27 cellular contexts compared by ENCODE assay signal in genomic region chr17:33522623-33523022, GRCh38.
DNase-seq lines count a peak whose midpoint lies in the region; ATAC-seq, FAIRE-seq and TF ChIP-seq lines count a peak whose summit lies in the region.
"Had no signal": no experiment of that assay in that cellular context is flagged by ENCODE, and none has a peak within 500 bp of the region (broad histone marks: within the 10 kb centered on the region; RNA-seq: fewer than 3 reads in every experiment).

No MANE protein-coding gene starts in this region.

- H3K79me2 ChIP-seq in H1 (ENCODE audit: control insufficient read depth in 1 of 2, insufficient read depth in 2 of 2, low read length in 2 of 2) = no peaks in the 10 kb centered on the region

- TF ChIP-seq POLR2A in H1 (IDR thresholded peaks at IDR 0.05; ENCODE audit: control extremely low read depth in 1 of 2, low read depth in 2 of 2, low read length in 2 of 2) (no peak), testis (IDR thresholded peaks at IDR 0.05) (no peak)

- 75% methylated on average over 8 of the region's 8 CpGs; no CpG with 5 or more reads in 1 of the 2 experiments for WGBS in H1 (ENCODE audit: extremely low coverage in 1 of 2, insufficient coverage in 1 of 2, insufficient read length in 1 of 2, insufficient replicate concordance in 2 of 2, low coverage in 1 of 2, low lambda C conversion rate in 2 of 2, missing lambda C conversion rate in 1 of 2), 2 experiments
- WGBS in testis, 2 donors = 82 to 91% methylated on average over 8 of the region's 8 CpGs

- no peak overlapping the region for H3K4me2 ChIP-seq in H1 (ENCODE audit: insufficient read depth in 1 of 2, low read depth in 2 of 2, low read length in 2 of 2)
- H3K4me2 ChIP-seq: KMS-11 had no signal

- H2AFZ ChIP-seq in H1 (ENCODE audit: low read length) = no peak overlapping the region; the same call in 1 of the 2 replicates

- H3K23me2 ChIP-seq in H1 (ENCODE audit: low read depth, low read length) = no peaks in the 10 kb centered on the region

- FAIRE-seq in H1 (lab: Jason Lieb, UNC) = no peak
- FAIRE-seq: GM12878, GM19239, small intestine had no signal

- H3K4me1 Mint-ChIP-seq in nephron progenitor cell = peaks cover 11% of the 10 kb centered on the region
- no peaks in the 10 kb centered on the region for H3K4me1 Mint-ChIP-seq in immature natural killer cell
- H3K4me1 Mint-ChIP-seq: activated naive CD4-positive, alpha-beta T cell treated with anti-CD3 and anti-CD28 coated beads, Interleukin-2, amount 50 U/mL, for 24 hours; activated T-helper 17 cell treated with anti-CD3 and anti-CD28 coated beads, Interleukin-2, amount 50 U/mL, for 72 hours; natural killer cell had no signal

- H3K36me3 ChIP-seq in H1 (ENCODE audit: control insufficient read depth in 2 of 4, insufficient read depth in 4 of 4, low read length in 3 of 4) (no peaks in the 10 kb centered on the region), testis (ENCODE audit: low read depth, missing control alignments) (no peaks in the 10 kb centered on the region)

- no peak for DNase-seq in GM12864 (ENCODE audit: low read depth)
- peak; percentile 6 for DNase-seq in HEK293T (ENCODE audit: extremely low spot score)
- peak in 1 of 2 experiments; percentile 58 for DNase-seq in H1 (ENCODE audit: low read depth in 1 of 2, low spot score in 2 of 2)
- no peak for DNase-seq in nephron progenitor cell
- no peak for DNase-seq in ACHN
- no peak for DNase-seq in testis
- DNase-seq in immature natural killer cell = no peak
- DNase-seq: activated CD4-positive, alpha-beta T cell treated with anti-CD3 and anti-CD28 coated beads for 4 hours; activated CD8-positive, alpha-beta T cell treated with anti-CD3 and anti-CD28 coated beads, Interleukin-2, amount 10 ng/mL, durations not matched to agents 7 days and 5 days; GOT3; mucosa of descending colon; natural killer cell; NCI-H2029; NCI-H524 treated with DMSO at 0.1 percent for 48 hours; small intestine; stimulated activated naive CD8-positive, alpha-beta T cell treated with anti-CD3 and anti-CD28 coated beads, Interleukin-15, Interleukin-2, amounts not matched to agents 100 U/mL and 50 U/mL, for 24 hours had no signal

- no peak overlapping the region for H2BK120ac ChIP-seq in H1 (replicated peaks; ENCODE audit: low read depth, low read length)

- no peak overlapping the region for H3K4ac ChIP-seq in H1 (replicated peaks; ENCODE audit: insufficient read length, low read depth, low read length)

- CTCF ChIA-PET in HEK293T (lab: Yijun Ruan, JAX) (interaction anchor here (0.5 to 0.7 kb wide), 2 partner anchors 46 to 412 kb away, joined by 3 read pairs; no protein-coding TSS in a partner anchor), H1 (lab: Charles Lee; ENCODE audit: partially characterized antibody) (interaction anchor here (0.7 to 7.8 kb wide), 39 partner anchors 10 to 585 kb away, joined by 3 to 74 read pairs (median 4); no protein-coding TSS in a partner anchor)

- TF ChIP-seq RAD21 in H1 (IDR thresholded peaks at IDR 0.05 in 1 of 2, conservative IDR thresholded peaks at IDR 0.05 in 1 of 2; ENCODE audit: low read depth in 2 of 2, low read length in 2 of 2) = peak; percentile 62

- no peak for TF ChIP-seq EP300 in H1 (IDR thresholded peaks at IDR 0.05; ENCODE audit: borderline replicate concordance in 1 of 2, low read depth in 2 of 2, low read length in 2 of 2)

- H2AK5ac ChIP-seq in H1 (ENCODE audit: low read depth, low read length) = no peak overlapping the region

- H4K5ac ChIP-seq in H1 (ENCODE audit: insufficient read length, low read depth, low read length) = no peak overlapping the region

- H3K9ac ChIP-seq in H1 (replicated peaks in 1 of 4; ENCODE audit: extremely low read depth in 1 of 4, low read depth in 3 of 4, low read length in 3 of 4) = no peak overlapping the region
- H3K9ac ChIP-seq: KMS-11 had no signal

- ATAC-seq in HG03139 (IDR thresholded peaks at IDR 0.05; ENCODE audit: unreplicated experiment) = no peak
- ATAC-seq: activated CD8-positive, alpha-beta T cell treated with anti-CD3 and anti-CD28 coated beads, Interleukin-2, amount 10 ng/mL, durations not matched to agents 7 days and 5 days; activated T-helper 17 cell treated with anti-CD3 and anti-CD28 coated beads, Interleukin-2, amount 50 U/mL, for 72 hours; GM12878; natural killer cell; Right ventricle myocardium inferior; stimulated activated naive CD8-positive, alpha-beta T cell treated with anti-CD3 and anti-CD28 coated beads, Interleukin-15, Interleukin-2, amounts not matched to agents 100 U/mL and 50 U/mL, for 24 hours had no signal

- H3K9me3 ChIP-seq in H1 (ENCODE audit: insufficient read depth in 2 of 2, low read depth in 1 of 2, low read length in 1 of 2) = peaks cover 3 to 6% of the 10 kb centered on the region in 2 experiments; a peak in 2 of 4 replicates
- no peaks in the 10 kb centered on the region for H3K9me3 ChIP-seq in testis
- H3K9me3 ChIP-seq: mucosa of descending colon had no signal

- H3K27ac Mint-ChIP-seq in nephron progenitor cell (no peak overlapping the region), immature natural killer cell (no peak overlapping the region)
- H3K27ac Mint-ChIP-seq: activated CD8-positive, alpha-beta T cell treated with anti-CD3 and anti-CD28 coated beads, Interleukin-2, amount 10 ng/mL, durations not matched to agents 7 days and 5 days; activated naive CD4-positive, alpha-beta T cell treated with anti-CD3 and anti-CD28 coated beads, Interleukin-2, amount 50 U/mL, for 24 hours; activated T-helper 17 cell treated with anti-CD3 and anti-CD28 coated beads, Interleukin-2, amount 50 U/mL, for 72 hours; CD14-positive monocyte; natural killer cell; T-helper 2 cell treated with Interferon-gamma antibody and Interleukin-4, amounts not matched to agents 5 μg/mL and 100 μg/mL, for 36 hours had no signal

- no peak overlapping the region for H2BK15ac ChIP-seq in H1 (ENCODE audit: low read length)

- no peak overlapping the region for H3K18ac ChIP-seq in H1 (ENCODE audit: extremely low read depth, low read length)

- peaks cover 9% of the 10 kb centered on the region for H3K9me3 Mint-ChIP-seq in nephron progenitor cell
- H3K9me3 Mint-ChIP-seq in immature natural killer cell = peaks cover 0 to 8% (median 4%) of the 10 kb centered on the region in 6 donors
- H3K9me3 Mint-ChIP-seq: activated naive CD4-positive, alpha-beta T cell treated with anti-CD3 and anti-CD28 coated beads, Interleukin-2, amount 50 U/mL, for 24 hours; activated T-helper 17 cell treated with anti-CD3 and anti-CD28 coated beads, Interleukin-2, amount 50 U/mL, for 72 hours; natural killer cell had no signal

- in situ Hi-C loops in ACHN (cut with HindIII; ENCODE audit: low pct_ligation_motif_present, low pct_unique_long_range_greater_than_20kb, low sequenced_read_pairs) = no loop called here

- intact Hi-C loops in testis (cut with DNase I; ENCODE audit: low total_unique reads) = no loop called here

- H3K4me3 Mint-ChIP-seq in nephron progenitor cell (no peak overlapping the region), immature natural killer cell (no peak overlapping the region)
- H3K4me3 Mint-ChIP-seq: activated CD8-positive, alpha-beta T cell treated with anti-CD3 and anti-CD28 coated beads, Interleukin-2, amount 10 ng/mL, durations not matched to agents 7 days and 5 days; activated naive CD4-positive, alpha-beta T cell treated with anti-CD3 and anti-CD28 coated beads, Interleukin-2, amount 50 U/mL, for 24 hours; activated T-helper 17 cell treated with anti-CD3 and anti-CD28 coated beads, Interleukin-2, amount 50 U/mL, for 72 hours; CD14-positive monocyte; natural killer cell; T-helper 2 cell treated with Interferon-gamma antibody and Interleukin-4, amounts not matched to agents 5 μg/mL and 100 μg/mL, for 36 hours had no signal

- no peak overlapping the region for H4K8ac ChIP-seq in H1 (ENCODE audit: extremely low read depth, insufficient read depth, low read length)

- H4K20me1 ChIP-seq in H1 (replicated peaks in 1 of 2; ENCODE audit: control insufficient read depth in 1 of 2, insufficient read depth in 2 of 2, low read length in 2 of 2) = no peaks in the 10 kb centered on the region

- H3K56ac ChIP-seq in H1 (replicated peaks; ENCODE audit: insufficient read length, low read depth, low read length) = no peak overlapping the region

- no peak overlapping the region for H4K91ac ChIP-seq in H1 (replicated peaks; ENCODE audit: insufficient read length, low read length)

- H2BK12ac ChIP-seq in H1 (ENCODE audit: low read depth, low read length) = no peak overlapping the region

- no peak overlapping the region for H3K14ac ChIP-seq in H1 (ENCODE audit: insufficient read length)

- H3K27me3 Mint-ChIP-seq in nephron progenitor cell (ENCODE audit: low read depth, poor library complexity) (peaks cover 29% of the 10 kb centered on the region), immature natural killer cell (ENCODE audit: low read depth in 3 of 3) (peaks cover 1 to 13% (median 12%) of the 10 kb centered on the region in 3 donors)

- H3K23ac ChIP-seq in H1 (ENCODE audit: insufficient read length) = no peak overlapping the region

- no peak overlapping the region for H2BK20ac ChIP-seq in H1 (ENCODE audit: low read length)

- POLR2A ChIA-PET in HEK293T (lab: Yijun Ruan, JAX) = no interaction called here
- POLR2A ChIA-PET in H1 (lab: Charles Lee; ENCODE audit: partially characterized antibody) = no interaction called here

- TF ChIP-seq CTCF in GM12864 (IDR thresholded peaks at IDR 0.05; ENCODE audit: low read depth, low read length, missing control alignments) (peak; percentile 6), H1 (IDR thresholded peaks at IDR 0.05; ENCODE audit: control extremely low read depth in 1 of 3, insufficient read depth in 1 of 3, low read depth in 1 of 3, low read length in 3 of 3) (peak; percentile 58 to 81 (median 68)), nephron progenitor cell (IDR thresholded peaks at IDR 0.05) (peak; percentile 6), testis (IDR thresholded peaks at IDR 0.05) (peak in 1 of 3 experiments; percentile 13)

- no peaks in the 10 kb centered on the region for H3K36me3 Mint-ChIP-seq in nephron progenitor cell (ENCODE audit: low read depth)
- H3K36me3 Mint-ChIP-seq in immature natural killer cell = no peaks in the 10 kb centered on the region
- H3K36me3 Mint-ChIP-seq: activated naive CD4-positive, alpha-beta T cell treated with anti-CD3 and anti-CD28 coated beads, Interleukin-2, amount 50 U/mL, for 24 hours; CD14-positive monocyte; natural killer cell had no signal

- H3K27ac ChIP-seq in H1 (ENCODE audit: low read depth, low read length) (no peak overlapping the region), testis (no peak overlapping the region)
- H3K27ac ChIP-seq: epithelial cell of prostate, KMS-11 had no signal

- H3K4me3 ChIP-seq in GM12864 (ENCODE audit: low read depth, low read length) (no peak overlapping the region), H1 (ENCODE audit: extremely low read depth in 1 of 4, insufficient read depth in 2 of 4, low read depth in 3 of 4, low read length in 4 of 4) (no peak overlapping the region), testis (no peak overlapping the region)
- H3K4me3 ChIP-seq: GM12878, lung, mucosa of descending colon had no signal

- H3K4me1 ChIP-seq in H1 (replicated peaks in 1 of 4; ENCODE audit: control insufficient read depth in 3 of 4, insufficient read depth in 4 of 4, low read length in 3 of 4) (peaks cover 0 to 3% (median under 1%) of the 10 kb centered on the region in 4 experiments; a peak in 1 of 7 replicates), testis (no peaks in the 10 kb centered on the region)

- no peak overlapping the region for H2BK5ac ChIP-seq in H1 (ENCODE audit: low read depth, low read length)

- H3K79me1 ChIP-seq in H1 (ENCODE audit: low read depth, low read length) = no peaks in the 10 kb centered on the region

- H3K27me3 ChIP-seq in H1 (replicated peaks in 1 of 4; ENCODE audit: control insufficient read depth in 3 of 4, extremely low read depth in 1 of 4, insufficient read depth in 3 of 4, low read length in 3 of 4) (no peaks in the 10 kb centered on the region; a peak in 1 of 7 replicates), testis (no peaks in the 10 kb centered on the region)
